22 cellular contexts compared by ENCODE assay signal in genomic region chr16:24141466-24141865, GRCh38.
"Had no signal": no experiment of that assay in that cellular context is flagged by ENCODE, and none has a peak within 500 bp of the region (broad histone marks: within the 10 kb centered on the region; RNA-seq: fewer than 3 reads in every experiment).

No MANE protein-coding gene starts in this region.

- H3K27ac ChIP-seq: body of pancreas, left lung, neutrophil, skin epidermis, suprapubic skin, tibial artery had no signal

- H3K27ac Mint-ChIP-seq: activated CD4-positive, alpha-beta memory T cell treated with anti-CD3 and anti-CD28 coated beads for 36 hours; activated CD4-positive, alpha-beta T cell treated with anti-CD3 and anti-CD28 coated beads, Interleukin-2, amount 10 ng/mL, durations not matched to agents 24 days and 14 days; activated naive CD8-positive, alpha-beta T cell; activated T-helper 2 cell treated with anti-CD3 and anti-CD28 coated beads, Interferon-gamma antibody, Interleukin-2, Interleukin-4, amounts not matched to agents 10 μg/mL and 5 μg/mL and 100 μg/mL, durations not matched to agents 14 hours and 24 hours and 36 hours; T-helper 2 cell treated with Interferon-gamma antibody and Interleukin-4, amounts not matched to agents 5 μg/mL and 100 μg/mL, for 36 hours had no signal

- H3K4me1 ChIP-seq: body of pancreas, left lung, suprapubic skin, tibial artery had no signal

- H3K9me3 ChIP-seq: body of pancreas, left lung, mucosa of descending colon, neutrophil, suprapubic skin had no signal

- H3K4me3 ChIP-seq: body of pancreas, left lung, lung, mucosa of descending colon, skin epidermis, suprapubic skin, tibial artery had no signal

- H3K27me3 ChIP-seq: body of pancreas, left lung, neutrophil, suprapubic skin, tibial artery had no signal

- H3K4me3 Mint-ChIP-seq: activated CD4-positive, alpha-beta memory T cell treated with anti-CD3 and anti-CD28 coated beads for 36 hours; activated CD4-positive, alpha-beta T cell treated with anti-CD3 and anti-CD28 coated beads, Interleukin-2, amount 10 ng/mL, durations not matched to agents 24 days and 14 days; activated naive CD8-positive, alpha-beta T cell; natural killer cell treated with Interleukin-12 subunit alpha and Interleukin-12 subunit beta and Interleukin-15 and Interleukin-18, amount 100 ng/mL, for 72 hours; T-helper 2 cell treated with Interferon-gamma antibody and Interleukin-4, amounts not matched to agents 5 μg/mL and 100 μg/mL, for 36 hours had no signal

- H3K36me3 ChIP-seq: left lung, suprapubic skin, tibial artery had no signal

- H3K27me3 Mint-ChIP-seq: activated CD4-positive, alpha-beta memory T cell treated with anti-CD3 and anti-CD28 coated beads for 36 hours; activated CD4-positive, alpha-beta T cell treated with anti-CD3 and anti-CD28 coated beads, Interleukin-2, amount 10 ng/mL, durations not matched to agents 24 days and 14 days; activated naive CD8-positive, alpha-beta T cell; natural killer cell treated with Interleukin-12 subunit alpha and Interleukin-12 subunit beta and Interleukin-15 and Interleukin-18, amount 100 ng/mL, for 72 hours had no signal

- H3K9me3 Mint-ChIP-seq: activated CD4-positive, alpha-beta memory T cell treated with anti-CD3 and anti-CD28 coated beads for 36 hours; activated T-helper 2 cell treated with anti-CD3 and anti-CD28 coated beads, Interferon-gamma antibody, Interleukin-2, Interleukin-4, amounts not matched to agents 10 μg/mL and 5 μg/mL and 100 μg/mL, durations not matched to agents 14 hours and 24 hours and 36 hours; natural killer cell treated with Interleukin-12 subunit alpha and Interleukin-12 subunit beta and Interleukin-15 and Interleukin-18, amount 100 ng/mL, for 72 hours; T-helper 2 cell treated with Interferon-gamma antibody and Interleukin-4, amounts not matched to agents 5 μg/mL and 100 μg/mL, for 36 hours had no signal

- DNase-seq: activated CD4-positive, alpha-beta memory T cell treated with anti-CD3 and anti-CD28 coated beads for 36 hours; activated CD4-positive, alpha-beta T cell treated with anti-CD3 and anti-CD28 coated beads, Interleukin-2, amount 10 ng/mL, durations not matched to agents 24 days and 14 days; activated CD8-positive, alpha-beta memory T cell treated with anti-CD3 and anti-CD28 coated beads, Interleukin-2, amount 50 U/mL, for 4 hours; activated T-cell treated with anti-CD3 and anti-CD28 coated beads, Interleukin-2, amount 50 U/mL, for 48 hours; aorta; body of pancreas; effector CD8-positive, alpha-beta T cell; left lung; mucosa of descending colon; stimulated activated CD4-positive, alpha-beta T cell treated with anti-CD3 and anti-CD28 coated beads, Interleukin-12 subunit alpha, Interleukin-12 subunit beta, amount 100 ng/mL, for 4 hours; stimulated activated CD4-positive, alpha-beta T cell treated with anti-CD3 and anti-CD28 coated beads, Interleukin-4, amount 100 ng/mL, for 1 hour; tibial artery had no signal

- ATAC-seq: activated CD4-positive, CD25-positive, alpha-beta regulatory T cell treated with anti-CD3 and anti-CD28 coated beads, Interleukin-2, amount 50 U/mL, for 24 hours; body of pancreas; left lung; mucosa of descending colon; natural killer cell treated with Interleukin-12 subunit alpha and Interleukin-12 subunit beta and Interleukin-15 and Interleukin-18, amount 100 ng/mL, for 72 hours; sciatic nerve had no signal
